Comparison of ENCODE assay signal across 12 cellular contexts in the genomic region with DNA sequence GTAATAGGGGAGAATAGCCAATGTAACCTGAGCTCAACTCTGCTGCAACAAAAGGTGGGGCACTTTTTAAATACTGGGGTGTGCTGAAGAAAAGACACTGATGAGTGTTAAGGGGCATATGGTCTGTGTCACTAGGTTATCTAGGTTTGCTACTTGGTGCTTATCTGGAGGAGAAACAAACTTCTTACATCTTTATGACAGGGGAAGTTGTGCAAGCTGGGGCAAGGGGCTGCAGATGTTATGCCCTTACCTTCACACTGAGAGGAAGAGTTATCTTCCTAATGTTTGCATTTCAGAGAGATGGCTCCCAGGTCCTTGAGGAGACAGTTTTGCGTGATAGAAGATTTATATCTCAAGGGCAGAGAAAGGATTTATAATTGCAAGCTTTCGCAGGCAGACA.
DNase-seq lines count a peak whose midpoint lies in the region; ATAC-seq and TF ChIP-seq lines count a peak whose summit lies in the region.
"Had no signal": no experiment of that assay in that cellular context is flagged by ENCODE, and none has a peak within 500 bp of the region (broad histone marks: within the 10 kb centered on the region; RNA-seq: fewer than 3 reads in every experiment).

No MANE protein-coding gene starts in this region.

- H4K8ac ChIP-seq in trophoblast cell (ENCODE audit: low read depth, low read length): no peak overlapping the region

- H3K36me3 ChIP-seq in cardiac muscle cell: no peaks in the 10 kb centered on the region
- H3K36me3 ChIP-seq in trophoblast cell (ENCODE audit: control insufficient read depth in 1 of 2, insufficient read depth in 2 of 2, low read length in 2 of 2): no peaks in the 10 kb centered on the region
- H3K36me3 ChIP-seq in H7 (replicated peaks; ENCODE audit: control insufficient read depth, insufficient read depth, low read length): no peaks in the 10 kb centered on the region
- H3K36me3 ChIP-seq: BLaER1 treated with 17β-estradiol and CSF1 and Interleukin-3, amounts not matched to agents 10 nM and 100 nM; HAP-1 had no signal

- H3K4me1 ChIP-seq in cardiac muscle cell (ENCODE audit: low read depth) (peaks cover 7% of the 10 kb centered on the region), trophoblast cell (ENCODE audit: control insufficient read depth in 1 of 2, insufficient read depth in 2 of 2, low read length in 2 of 2) (peaks cover 27 to 35% of the 10 kb centered on the region in 2 experiments)
- H3K4me1 ChIP-seq: BLaER1 treated with 17β-estradiol and CSF1 and Interleukin-3, amounts not matched to agents 10 nM and 100 nM; HAP-1 had no signal

- no peak overlapping the region for H2AFZ ChIP-seq in trophoblast cell (ENCODE audit: insufficient read depth, low read length, poor library complexity)

- H3K4me3 ChIP-seq in cardiac muscle cell (no peak overlapping the region), trophoblast cell (ENCODE audit: low read depth, low read length) (no peak overlapping the region), H7 (ENCODE audit: insufficient read depth, low read depth, low read length) (no peak overlapping the region)
- H3K4me3 ChIP-seq: BLaER1 treated with 17β-estradiol and CSF1 and Interleukin-3, amounts not matched to agents 10 nM and 100 nM; HAP-1 had no signal

- H2BK12ac ChIP-seq in trophoblast cell (ENCODE audit: low read length): peak overlapping the region; percentile 37

- no peaks in the 10 kb centered on the region for H3K27me3 Mint-ChIP-seq in mesothelial cell of epicardium (ENCODE audit: low read depth)
- H3K27me3 Mint-ChIP-seq: B cell had no signal

- H3K9me3 ChIP-seq in cardiac muscle cell (ENCODE audit: low read depth) (no peaks in the 10 kb centered on the region), trophoblast cell (ENCODE audit: insufficient read depth, low read depth, low read length) (no peaks in the 10 kb centered on the region)
- H3K9me3 ChIP-seq: BLaER1 treated with 17β-estradiol and CSF1 and Interleukin-3, amounts not matched to agents 10 nM and 100 nM; HAP-1 had no signal

- H3K36me3 Mint-ChIP-seq in mesothelial cell of epicardium: peaks cover 2% of the 10 kb centered on the region
- H3K36me3 Mint-ChIP-seq: CD8-positive, alpha-beta T cell had no signal

- peak overlapping the region; percentile 55 for H3K27ac Mint-ChIP-seq in mesothelial cell of epicardium
- H3K27ac Mint-ChIP-seq: B cell; CD8-positive, alpha-beta T cell had no signal

- intact Hi-C loops in left cardiac atrium (cut with DNase I): no loop called here

- H3K18ac ChIP-seq in trophoblast cell (ENCODE audit: low read length): no peak overlapping the region

- peaks cover 54% of the 10 kb centered on the region for H3K79me1 ChIP-seq in trophoblast cell (ENCODE audit: low read length)

- peaks cover 13% of the 10 kb centered on the region for H3K79me2 ChIP-seq in trophoblast cell (ENCODE audit: control insufficient read depth, insufficient read depth, low read length, poor library complexity)

- no peak overlapping the region for H4K91ac ChIP-seq in trophoblast cell (ENCODE audit: low read depth, low read length)

- H2AK5ac ChIP-seq in trophoblast cell (ENCODE audit: low read length): no peak overlapping the region

- no peak overlapping the region for H3K9ac ChIP-seq in trophoblast cell (ENCODE audit: low read length)
- H3K9ac ChIP-seq: BLaER1 treated with 17β-estradiol and CSF1 and Interleukin-3, amounts not matched to agents 10 nM and 100 nM had no signal

- H3K27ac ChIP-seq in cardiac muscle cell (peak overlapping the region; percentile 31), trophoblast cell (ENCODE audit: low read depth, low read length) (peak overlapping the region; percentile 69)
- H3K27ac ChIP-seq: BLaER1 treated with 17β-estradiol and CSF1 and Interleukin-3, amounts not matched to agents 10 nM and 100 nM had no signal

- no peak for TF ChIP-seq CTCF in cardiac muscle cell (IDR thresholded peaks at IDR 0.05; ENCODE audit: low read depth, low read length)
- TF ChIP-seq CTCF in mesothelial cell of epicardium (IDR thresholded peaks at IDR 0.05; ENCODE audit: unreplicated experiment): no peak

- peak overlapping the region; percentile 18 for H2BK5ac ChIP-seq in trophoblast cell (ENCODE audit: low read depth, low read length, poor library complexity)

- peak overlapping the region; percentile 32 for H3K14ac ChIP-seq in trophoblast cell (ENCODE audit: low read length)

- no peak overlapping the region for H3K23ac ChIP-seq in trophoblast cell (ENCODE audit: low read length)

- no peak overlapping the region for H4K12ac ChIP-seq in trophoblast cell (ENCODE audit: low read depth, low read length)

- ATAC-seq in left cardiac atrium (no peak), GM21447 (IDR thresholded peaks at IDR 0.05; ENCODE audit: unreplicated experiment) (no peak)
- ATAC-seq: CD8-positive, alpha-beta T cell had no signal

- H3K4me2 ChIP-seq in trophoblast cell (ENCODE audit: low read length): no peak overlapping the region
- H3K4me2 ChIP-seq: BLaER1 treated with 17β-estradiol and CSF1 and Interleukin-3, amounts not matched to agents 10 nM and 100 nM had no signal

- H3K4me3 Mint-ChIP-seq in mesothelial cell of epicardium: no peak overlapping the region
- H3K4me3 Mint-ChIP-seq: B cell; CD8-positive, alpha-beta T cell had no signal

- no CpG with 5 or more reads among the region's 2 CpGs for WGBS in trophoblast cell (ENCODE audit: extremely low coverage, insufficient coverage, insufficient read length)

- no peaks in the 10 kb centered on the region for H3K27me3 ChIP-seq in cardiac muscle cell
- no peaks in the 10 kb centered on the region for H3K27me3 ChIP-seq in trophoblast cell (ENCODE audit: insufficient read depth, low read length)
- no peaks in the 10 kb centered on the region for H3K27me3 ChIP-seq in H7 (ENCODE audit: control insufficient read depth, insufficient read depth, low read length)
- H3K27me3 ChIP-seq: BLaER1 treated with 17β-estradiol and CSF1 and Interleukin-3, amounts not matched to agents 10 nM and 100 nM had no signal

- DNase-seq in NCI-H1436 (lab: John Stamatoyannopoulos, UW) (peak; percentile 23), NCI-H1436 treated with DMSO at 0.1 percent for 48 hours (lab: John Stamatoyannopoulos, UW) (no peak), cardiac muscle cell (ENCODE audit: low read depth in 1 of 2, low spot score in 1 of 2) (no peak), left cardiac atrium (no peak), mesothelial cell of epicardium (ENCODE audit: low spot score in 2 of 2, unreplicated experiment in 2 of 2) (no peak), trophoblast cell (no peak), H7 (no peak)
- DNase-seq: CD8-positive, alpha-beta T cell had no signal

- no peak overlapping the region for H3K4ac ChIP-seq in trophoblast cell (ENCODE audit: low read depth, low read length)

- peaks cover 8% of the 10 kb centered on the region for H3K9me3 Mint-ChIP-seq in mesothelial cell of epicardium
- H3K9me3 Mint-ChIP-seq: CD8-positive, alpha-beta T cell had no signal

- H2BK120ac ChIP-seq in trophoblast cell (ENCODE audit: insufficient read depth, low read length, poor library complexity): peak overlapping the region; percentile 14

- H3K4me1 Mint-ChIP-seq in mesothelial cell of epicardium: peaks cover 67% of the 10 kb centered on the region
- H3K4me1 Mint-ChIP-seq: B cell had no signal
